In the genomic region with DNA sequence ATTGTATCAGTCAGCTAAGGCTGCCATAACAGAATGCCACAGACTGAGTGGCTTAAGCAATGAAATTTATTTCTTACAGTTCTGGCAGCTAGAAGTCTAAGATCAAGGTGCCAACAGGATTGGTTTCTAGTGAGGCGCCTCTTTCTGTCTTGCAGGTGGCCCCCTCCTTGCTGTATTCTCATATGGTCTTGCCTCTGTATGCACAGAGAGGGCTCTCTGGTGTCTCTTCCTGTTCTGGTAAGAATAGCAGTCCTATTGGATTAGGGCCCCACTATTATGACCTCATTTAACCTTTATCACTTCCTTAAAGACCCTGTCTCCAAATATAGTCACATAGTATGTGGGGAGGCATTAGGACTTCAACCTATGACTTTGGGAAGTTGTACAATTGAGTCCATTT, we compare ENCODE assay signal across 33 cellular contexts.
"Had no signal": no experiment of that assay in that cellular context is flagged by ENCODE, and none has a peak within 500 bp of the region (broad histone marks: within the 10 kb centered on the region; RNA-seq: fewer than 3 reads in every experiment).

No MANE protein-coding gene starts in this region.

- H3K36me3 ChIP-seq: adrenal gland, breast epithelium, MG63, Peyer's patch, SJCRH30 had no signal

- H3K27me3 ChIP-seq: adrenal gland, body of pancreas, breast epithelium, MG63, Peyer's patch, SJCRH30 had no signal

- FAIRE-seq: astrocyte, TTC549 had no signal

- DNase-seq: activated CD4-positive, alpha-beta memory T cell treated with anti-CD3 and anti-CD28 coated beads for 36 hours; activated CD4-positive, alpha-beta T cell treated with anti-CD3 and anti-CD28 coated beads for 36 hours; activated CD4-positive, alpha-beta T cell treated with anti-CD3 and anti-CD28 coated beads, Interleukin-2, amount 50 U/mL, for 1 hour; activated CD8-positive, alpha-beta memory T cell treated with anti-CD3 and anti-CD28 coated beads, Interleukin-2, amount 50 U/mL, for 4 hours; activated gamma-delta T cell treated with Interleukin-2 at 50 U/mL for 16 hours; activated naive CD4-positive, alpha-beta T cell treated with anti-CD3 and anti-CD28 coated beads for 36 hours; activated T-cell treated with anti-CD3 and anti-CD28 coated beads for 4 hours; activated T-cell treated with anti-CD3 and anti-CD28 coated beads, Interleukin-2, amount 50 U/mL, for 4 hours; adrenal gland; body of pancreas; Karpas-422; KBM-7; MG63; NCI-H1092; NCI-H1436 treated with DMSO at 0.1 percent for 48 hours; NCI-H1694 treated with DMSO at 0.1 percent for 48 hours; NCI-H2029; NCI-H345; NCI-H526; NCI-H748 treated with DMSO at 0.1 percent for 48 hours; PC-3; Peyer's patch; RPMI8226; SJCRH30 had no signal

- H3K27ac ChIP-seq: adrenal gland, body of pancreas, breast epithelium, coronary artery, Peyer's patch, SJCRH30, SK-N-MC had no signal

- H3K9me3 Mint-ChIP-seq: activated CD4-positive, alpha-beta memory T cell treated with anti-CD3 and anti-CD28 coated beads for 36 hours; activated naive CD4-positive, alpha-beta T cell treated with anti-CD3 and anti-CD28 coated beads for 36 hours; activated naive CD4-positive, alpha-beta T cell treated with anti-CD3 and anti-CD28 coated beads, Interleukin-2, amount 50 U/mL, for 72 hours; activated T-cell treated with anti-CD3 and anti-CD28 coated beads, Interleukin-2, amount 50 U/mL, for 4 hours; activated T-helper 1 cell treated with anti-CD3 and anti-CD28 coated beads, Interleukin-12 subunit alpha, Interleukin-12 subunit beta, Interleukin-2, Interleukin-4 antibody, amounts not matched to agents 30 ng/mL and 10 ng/mL and 1 ng/mL, durations not matched to agents 14 hours and 24 hours and 36 hours; T-helper 2 cell treated with Interferon-gamma antibody and Interleukin-4, amounts not matched to agents 5 μg/mL and 100 μg/mL, for 36 hours had no signal

- ATAC-seq: activated CD4-positive, alpha-beta T cell treated with anti-CD3 and anti-CD28 coated beads for 36 hours; activated CD4-positive, CD25-positive, alpha-beta regulatory T cell treated with anti-CD3 and anti-CD28 coated beads, Interleukin-2, amount 50 U/mL, for 24 hours; activated naive CD4-positive, alpha-beta T cell treated with anti-CD3 and anti-CD28 coated beads, Interleukin-2, amount 50 U/mL, for 72 hours; activated T-cell treated with anti-CD3 and anti-CD28 coated beads, Interleukin-2, amount 50 U/mL, for 4 hours; body of pancreas; PC-3 had no signal

- H3K4me3 Mint-ChIP-seq: activated CD4-positive, alpha-beta memory T cell treated with anti-CD3 and anti-CD28 coated beads for 36 hours; activated CD4-positive, alpha-beta T cell treated with anti-CD3 and anti-CD28 coated beads for 36 hours; activated naive CD4-positive, alpha-beta T cell treated with anti-CD3 and anti-CD28 coated beads for 36 hours; activated T-cell treated with anti-CD3 and anti-CD28 coated beads, Interleukin-2, amount 50 U/mL, for 4 hours; activated T-helper 1 cell treated with anti-CD3 and anti-CD28 coated beads, Interleukin-12 subunit alpha, Interleukin-12 subunit beta, Interleukin-2, Interleukin-4 antibody, amounts not matched to agents 30 ng/mL and 10 ng/mL and 1 ng/mL, durations not matched to agents 14 hours and 24 hours and 36 hours; T-helper 2 cell treated with Interferon-gamma antibody and Interleukin-4, amounts not matched to agents 5 μg/mL and 100 μg/mL, for 36 hours had no signal

- H3K27ac Mint-ChIP-seq: activated CD4-positive, alpha-beta memory T cell treated with anti-CD3 and anti-CD28 coated beads for 36 hours; activated CD4-positive, alpha-beta T cell treated with anti-CD3 and anti-CD28 coated beads for 36 hours; activated naive CD4-positive, alpha-beta T cell treated with anti-CD3 and anti-CD28 coated beads for 36 hours; activated naive CD4-positive, alpha-beta T cell treated with anti-CD3 and anti-CD28 coated beads, Interleukin-2, amount 50 U/mL, for 72 hours; activated T-helper 1 cell treated with anti-CD3 and anti-CD28 coated beads, Interleukin-12 subunit alpha, Interleukin-12 subunit beta, Interleukin-2, Interleukin-4 antibody, amounts not matched to agents 30 ng/mL and 10 ng/mL and 1 ng/mL, durations not matched to agents 14 hours and 24 hours and 36 hours; T-helper 2 cell treated with Interferon-gamma antibody and Interleukin-4, amounts not matched to agents 5 μg/mL and 100 μg/mL, for 36 hours had no signal

- H3K4me3 ChIP-seq: adrenal gland, body of pancreas, breast epithelium, coronary artery, MG63, Peyer's patch, SJCRH30, SK-N-MC had no signal

- H3K36me3 Mint-ChIP-seq: activated CD4-positive, alpha-beta memory T cell treated with anti-CD3 and anti-CD28 coated beads for 36 hours; activated naive CD4-positive, alpha-beta T cell treated with anti-CD3 and anti-CD28 coated beads, Interleukin-2, amount 50 U/mL, for 72 hours had no signal

- H3K4me1 Mint-ChIP-seq: activated CD4-positive, alpha-beta T cell treated with anti-CD3 and anti-CD28 coated beads for 36 hours had no signal

- H3K4me1 ChIP-seq: adrenal gland, body of pancreas, breast epithelium, Peyer's patch, SJCRH30 had no signal

- H3K27me3 Mint-ChIP-seq: activated CD4-positive, alpha-beta memory T cell treated with anti-CD3 and anti-CD28 coated beads for 36 hours had no signal

- H3K9me3 ChIP-seq: adrenal gland, body of pancreas, MG63, Peyer's patch, SJCRH30 had no signal
